Comparison of ENCODE assay signal across 13 cellular contexts in the genomic region with DNA sequence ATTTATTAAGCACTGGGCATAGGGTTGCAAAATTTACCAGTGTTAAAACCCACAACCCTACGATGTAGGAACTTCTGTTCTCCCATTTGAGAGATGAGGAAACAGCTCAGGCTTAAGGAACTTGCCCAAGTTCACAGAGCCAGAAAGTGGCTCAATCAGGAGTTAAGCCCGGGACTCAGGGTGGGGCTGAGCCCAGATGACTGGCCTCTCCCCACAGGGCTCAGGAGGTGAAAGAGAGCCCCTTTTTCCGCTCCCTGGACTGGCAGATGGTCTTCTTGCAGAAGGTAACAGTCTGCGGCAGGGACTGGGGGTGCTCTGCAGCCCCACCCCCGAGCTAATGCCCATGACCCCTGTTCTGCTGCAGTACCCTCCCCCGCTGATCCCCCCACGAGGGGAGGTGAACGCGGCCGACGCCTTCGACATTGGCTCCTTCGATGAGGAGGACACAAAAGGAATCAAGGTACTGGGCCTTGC. TPM values are rescaled to one million over a fixed set of nuclear protein-coding genes. Genes with fewer than 3 reads are reported as not detected.
DNase-seq lines count a peak whose midpoint lies in the region; ATAC-seq and TF ChIP-seq lines count a peak whose summit lies in the region.
"Had no signal": no experiment of that assay in that cellular context is flagged by ENCODE, and none has a peak within 500 bp of the region (broad histone marks: within the 10 kb centered on the region; RNA-seq: fewer than 3 reads in every experiment).

No MANE protein-coding gene starts in this region.

- no peak for TF ChIP-seq EP300 in stomach (IDR thresholded peaks at IDR 0.05)

- DNase-seq in activated CD8-positive, alpha-beta memory T cell treated with anti-CD3 and anti-CD28 coated beads, Interleukin-2, amount 10 ng/mL, durations not matched to agents 7 days and 5 days: no peak
- no peak for DNase-seq in activated CD8-positive, alpha-beta memory T cell treated with anti-CD3 and anti-CD28 coated beads, Interleukin-2, amount 50 U/mL, for 48 hours
- DNase-seq in SKM-1 treated with dmso at 0.1 percent for 144 hours (lab: John Stamatoyannopoulos, UW; ENCODE audit: unreplicated experiment) (peak; percentile 87), left ventricle myocardium superior (peak; percentile 45), stomach (no peak), NCI-H1048 (lab: John Stamatoyannopoulos, UW) (no peak), WERI-Rb-1 (no peak)
- DNase-seq: anterior cingulate cortex, mesendoderm, NCI-H2081 had no signal

- peaks cover 44% of the 10 kb centered on the region for H3K36me3 Mint-ChIP-seq in activated CD8-positive, alpha-beta memory T cell treated with anti-CD3 and anti-CD28 coated beads, Interleukin-2, amount 10 ng/mL, durations not matched to agents 7 days and 5 days

- H3K4me1 Mint-ChIP-seq in activated CD8-positive, alpha-beta memory T cell treated with anti-CD3 and anti-CD28 coated beads, Interleukin-2, amount 10 ng/mL, durations not matched to agents 7 days and 5 days: peaks cover 56% of the 10 kb centered on the region

- WGBS in stomach, 5 donors: 72 to 87% (median 82%) methylated on average over 13 of the region's 13 CpGs

- CTCF ChIA-PET in activated CD8-positive, alpha-beta memory T cell treated with anti-CD3 and anti-CD28 coated beads, Interleukin-2, amount 10 ng/mL, durations not matched to agents 7 days and 5 days (lab: Charles Lee): interaction anchor here (1.5 to 15.2 kb wide), 2 partner anchors 13 to 35 kb away, joined by 3 to 137 read pairs; a partner anchor contains a TSS

- H3K9me3 ChIP-seq in stomach (no peaks in the 10 kb centered on the region), WERI-Rb-1 (ENCODE audit: severe bottlenecking) (no peaks in the 10 kb centered on the region)

- no peaks in the 10 kb centered on the region for H3K27me3 ChIP-seq in stomach
- no peaks in the 10 kb centered on the region for H3K27me3 ChIP-seq in WERI-Rb-1 (ENCODE audit: insufficient read depth, low read depth, severe bottlenecking)

- H3K4me3 Mint-ChIP-seq in activated CD8-positive, alpha-beta memory T cell treated with anti-CD3 and anti-CD28 coated beads, Interleukin-2, amount 10 ng/mL, durations not matched to agents 7 days and 5 days: no peak overlapping the region

- peaks cover 25 to 88% (median 43%) of the 10 kb centered on the region in 4 donors for H3K4me1 ChIP-seq in stomach

- intact Hi-C loops in left ventricle myocardium superior (cut with micrococcal nuclease): no loop called here
- intact Hi-C loops in stomach (cut with DNase I; ENCODE audit: low total_unique reads): no loop called here

- H3K9me3 Mint-ChIP-seq in activated CD8-positive, alpha-beta memory T cell treated with anti-CD3 and anti-CD28 coated beads, Interleukin-2, amount 10 ng/mL, durations not matched to agents 7 days and 5 days (ENCODE audit: low read depth): no peaks in the 10 kb centered on the region

- H3K27ac Mint-ChIP-seq in activated CD8-positive, alpha-beta memory T cell treated with anti-CD3 and anti-CD28 coated beads, Interleukin-2, amount 10 ng/mL, durations not matched to agents 7 days and 5 days: peak overlapping the region; percentile 40

- H3K4me3 ChIP-seq in stomach (peak overlapping the region in 2 of 4 donors; percentile 12 to 24), WERI-Rb-1 (ENCODE audit: low read depth, low read length) (no peak overlapping the region)
- H3K4me3 ChIP-seq: GM12878 had no signal

- TF ChIP-seq POLR2A in stomach (IDR thresholded peaks at IDR 0.05): no peak

- no peaks in the 10 kb centered on the region for H3K27me3 Mint-ChIP-seq in activated CD8-positive, alpha-beta memory T cell treated with anti-CD3 and anti-CD28 coated beads, Interleukin-2, amount 10 ng/mL, durations not matched to agents 7 days and 5 days

- peaks cover 73 to 86% (median 85%) of the 10 kb centered on the region in 4 donors for H3K36me3 ChIP-seq in stomach
- H3K36me3 ChIP-seq in WERI-Rb-1: peaks cover 85% of the 10 kb centered on the region

- H3K27ac ChIP-seq in stomach: peak overlapping the region in 3 of 5 donors; percentile 41 to 99 (median 95)
- H3K27ac ChIP-seq in WERI-Rb-1: no peak overlapping the region

- ATAC-seq in activated CD8-positive, alpha-beta memory T cell treated with anti-CD3 and anti-CD28 coated beads, Interleukin-2, amount 10 ng/mL, durations not matched to agents 7 days and 5 days: no peak
- peak; percentile 18 for ATAC-seq in left ventricle myocardium superior
- no peak for ATAC-seq in GM21381 (IDR thresholded peaks at IDR 0.05; ENCODE audit: unreplicated experiment)
- ATAC-seq: GM12878, HCT116 had no signal

- TF ChIP-seq CTCF in stomach (IDR thresholded peaks at IDR 0.05) (no peak), WERI-Rb-1 (IDR thresholded peaks at IDR 0.05; ENCODE audit: low read depth, low read length) (no peak)

RNA-seq across cellular contexts. Expression of a gene that starts 5.6 kb away (rescaled TPM):
- 100 to 1,000 TPM; 148 to 172 TPM for total RNA-seq in activated CD8-positive, alpha-beta memory T cell treated with anti-CD3 and anti-CD28 coated beads, Interleukin-2, amount 10 ng/mL, durations not matched to agents 7 days and 5 days
- total RNA-seq in left ventricle myocardium superior (13.1 TPM), stomach (10 to 100 TPM; 24.6 to 96.4 (median 42.6) TPM)
- polyA plus RNA-seq in stomach: 10 to 100 TPM; 18.5 to 61.3 (median 30.9) TPM

RNA-seq across cellular contexts. Expression of a gene that starts 17.3 kb away (rescaled TPM):
- total RNA-seq in activated CD8-positive, alpha-beta memory T cell treated with anti-CD3 and anti-CD28 coated beads, Interleukin-2, amount 10 ng/mL, durations not matched to agents 7 days and 5 days: 100 to 1,000 TPM; 366 to 402 TPM
- total RNA-seq in left ventricle myocardium superior (56.8 TPM), stomach (100 to 1,000 TPM in 4 of 5 donors, 10 to 100 TPM in 1; 53.8 to 266 (median 131) TPM)
- polyA plus RNA-seq in stomach: 10 to 100 TPM; 44.0 to 59.4 (median 46.5) TPM

RNA-seq across cellular contexts. Expression of a gene that starts 19.8 kb away (rescaled TPM):
- 10 to 100 TPM; 10.7 to 26.4 TPM for total RNA-seq in activated CD8-positive, alpha-beta memory T cell treated with anti-CD3 and anti-CD28 coated beads, Interleukin-2, amount 10 ng/mL, durations not matched to agents 7 days and 5 days
- total RNA-seq in left ventricle myocardium superior (18.7 TPM), stomach (100 to 1,000 TPM in 3 of 5 donors, 10 to 100 TPM in 2; 23.5 to 217 (median 103) TPM)
- polyA plus RNA-seq in stomach: 10 to 100 TPM; 18.8 to 34.3 (median 22.6) TPM

Comparison
In these comparisons a context has a peak if more than half of its experiments do, and no peak if none do; other contexts are left out.
1. DNase-seq: peak in SKM-1 treated with dmso at 0.1 percent for 144 hours (single experiment) and left ventricle myocardium superior (single experiment); none in activated CD8-positive, alpha-beta memory T cell treated with anti-CD3 and anti-CD28 coated beads, Interleukin-2, amount 10 ng/mL, durations not matched to agents 7 days and 5 days (single experiment), activated CD8-positive, alpha-beta memory T cell treated with anti-CD3 and anti-CD28 coated beads, Interleukin-2, amount 50 U/mL, for 48 hours (single experiment), stomach (single experiment), NCI-H1048 (single experiment) and WERI-Rb-1 (single experiment).